ENCODE assay signal across 15 cellular contexts in genomic region chr5:139854029-139854605, GRCh38. TPM values are rescaled to one million over a fixed set of nuclear protein-coding genes. Genes with fewer than 3 reads are reported as not detected.
DNase-seq lines count a peak whose midpoint lies in the region; ATAC-seq and TF ChIP-seq lines count a peak whose summit lies in the region.
"Had no signal": no experiment of that assay in that cellular context is flagged by ENCODE, and none has a peak within 500 bp of the region (broad histone marks: within the 10 kb centered on the region; RNA-seq: fewer than 3 reads in every experiment).

No MANE protein-coding gene starts in this region.

- intact Hi-C loops in CD14-positive monocyte (cut with micrococcal nuclease) (no loop called here), IMR-90 (cut with micrococcal nuclease) (no loop called here)

- TF ChIP-seq POLR2A in IMR-90 (IDR thresholded peaks at IDR 0.05; ENCODE audit: low read depth, low read length), result no peak

- H2BK5ac ChIP-seq in IMR-90 (ENCODE audit: low read depth, low read length, poor library complexity, severe bottlenecking), result no peak overlapping the region

- H3K4me3 Mint-ChIP-seq in CD14-positive monocyte (no peak overlapping the region), neural progenitor cell (peak overlapping the region; percentile 33)
- no peak overlapping the region for H3K4me3 Mint-ChIP-seq in stimulated activated effector memory CD8-positive, alpha-beta T cell treated with anti-CD3 and anti-CD28 coated beads, Interleukin-12 subunit alpha, Interleukin-12 subunit beta, amount 100 ng/mL, for 72 hours

- H4K20me1 ChIP-seq in IMR-90 (ENCODE audit: insufficient read depth, low read length) (no peaks in the 10 kb centered on the region), neural progenitor cell (ENCODE audit: low read depth) (peaks cover 2% of the 10 kb centered on the region)

- H3K36me3 Mint-ChIP-seq in CD14-positive monocyte, result no peaks in the 10 kb centered on the region
- no peaks in the 10 kb centered on the region for H3K36me3 Mint-ChIP-seq in neural progenitor cell
- H3K36me3 Mint-ChIP-seq in stimulated activated effector memory CD8-positive, alpha-beta T cell treated with anti-CD3 and anti-CD28 coated beads, Interleukin-12 subunit alpha, Interleukin-12 subunit beta, amount 100 ng/mL, for 72 hours, result peaks cover 4% of the 10 kb centered on the region
- H3K36me3 Mint-ChIP-seq: CD8-positive, alpha-beta memory T cell had no signal

- H2BK15ac ChIP-seq in IMR-90 (ENCODE audit: low read depth, low read length), result no peak overlapping the region

- H3K79me2 ChIP-seq in neural progenitor cell (ENCODE audit: low read depth), result no peaks in the 10 kb centered on the region

- H4K8ac ChIP-seq in IMR-90 (ENCODE audit: low read depth in 2 of 2, low read length in 2 of 2), result no peak overlapping the region

- no peak overlapping the region for H3K18ac ChIP-seq in IMR-90 (ENCODE audit: low read depth, low read length)

- no TSS peak for BruUV-seq in IMR-90 (replicated peaks; lab: Mats Ljungman, UMichigan)

- H3K9me3 Mint-ChIP-seq in CD14-positive monocyte (no peaks in the 10 kb centered on the region), neural progenitor cell (no peaks in the 10 kb centered on the region)
- no peaks in the 10 kb centered on the region for H3K9me3 Mint-ChIP-seq in stimulated activated effector memory CD8-positive, alpha-beta T cell treated with anti-CD3 and anti-CD28 coated beads, Interleukin-12 subunit alpha, Interleukin-12 subunit beta, amount 100 ng/mL, for 72 hours
- H3K9me3 Mint-ChIP-seq: CD8-positive, alpha-beta memory T cell had no signal

- TF ChIP-seq RAD21 in IMR-90 (IDR thresholded peaks at IDR 0.05; ENCODE audit: low read length), result no peak

- no peak for ATAC-seq in IMR-90 (ENCODE audit: low read depth)
- no peak for ATAC-seq in stimulated activated effector memory CD8-positive, alpha-beta T cell treated with anti-CD3 and anti-CD28 coated beads, Interleukin-12 subunit alpha, Interleukin-12 subunit beta, amount 100 ng/mL, for 72 hours
- ATAC-seq in GM21737 (IDR thresholded peaks at IDR 0.05; ENCODE audit: unreplicated experiment), result no peak
- ATAC-seq: A549 had no signal

- H3K36me3 ChIP-seq in IMR-90 (ENCODE audit: control insufficient read depth, insufficient read depth, low read length), result no peaks in the 10 kb centered on the region
- H3K36me3 ChIP-seq in neural progenitor cell, result no peaks in the 10 kb centered on the region
- H3K36me3 ChIP-seq: HAP-1 had no signal

- no peak overlapping the region for H2BK120ac ChIP-seq in IMR-90 (ENCODE audit: low read depth, low read length)

- no peak overlapping the region for H4K91ac ChIP-seq in IMR-90 (ENCODE audit: insufficient read depth, low read depth, low read length)

- H4K5ac ChIP-seq in IMR-90 (ENCODE audit: low read depth, low read length), result no peak overlapping the region

- H3K27me3 ChIP-seq in IMR-90 (ENCODE audit: control insufficient read depth, insufficient read depth, low read length), result peaks cover 66% of the 10 kb centered on the region
- H3K27me3 ChIP-seq in neural progenitor cell, result peaks cover 37% of the 10 kb centered on the region
- H3K27me3 ChIP-seq: BE2C had no signal

- H3K23ac ChIP-seq in IMR-90 (ENCODE audit: low read depth, low read length), result no peak overlapping the region

- H3K4me1 ChIP-seq in IMR-90 (ENCODE audit: control insufficient read depth, insufficient read depth, low read length) (no peaks in the 10 kb centered on the region), neural progenitor cell (no peaks in the 10 kb centered on the region)
- H3K4me1 ChIP-seq: A549, Caco-2, HAP-1 had no signal

- no peaks in the 10 kb centered on the region for H3K79me1 ChIP-seq in IMR-90 (ENCODE audit: low read depth in 1 of 2, low read length in 2 of 2)

- H3K9me3 ChIP-seq in IMR-90 (ENCODE audit: control insufficient read depth, insufficient read depth, low read length) (no peaks in the 10 kb centered on the region), neural progenitor cell (ENCODE audit: low read depth) (no peaks in the 10 kb centered on the region)
- H3K9me3 ChIP-seq: A549, BE2C, Caco-2, HAP-1 had no signal

- DNase-seq in CD14-positive monocyte (ENCODE audit: low spot score) (peak; percentile 24), IMR-90 (no peak), neural progenitor cell (ENCODE audit: low spot score) (no peak), NCI-H510A treated with DMSO at 0.1 percent for 48 hours (lab: John Stamatoyannopoulos, UW) (no peak)
- no peak for DNase-seq in stimulated activated effector memory CD8-positive, alpha-beta T cell treated with anti-CD3 and anti-CD28 coated beads, Interleukin-12 subunit alpha, Interleukin-12 subunit beta, amount 100 ng/mL, for 72 hours (ENCODE audit: low spot score in 2 of 2)
- DNase-seq: BE2C; CD8-positive, alpha-beta memory T cell; DND-41; GDM1 had no signal

- no peak overlapping the region for H2AK5ac ChIP-seq in IMR-90 (ENCODE audit: low read depth, low read length)

- H2BK20ac ChIP-seq in IMR-90 (ENCODE audit: low read depth, low read length), result no peak overlapping the region

- no peak overlapping the region for H3K4me2 ChIP-seq in IMR-90 (ENCODE audit: low read depth, low read length)
- no peak overlapping the region for H3K4me2 ChIP-seq in neural progenitor cell
- H3K4me2 ChIP-seq: A549 had no signal

- H3K56ac ChIP-seq in IMR-90 (ENCODE audit: extremely low read depth, insufficient read depth, low read length), result no peak overlapping the region

- WGBS in IMR-90 (ENCODE audit: extremely low coverage in 2 of 2, insufficient read length in 1 of 2), 2 experiments, result 50% methylated on average over 1 of the region's 7 CpGs; no CpG with 5 or more reads in 1 of the 2 experiments

- POLR2A ChIA-PET in IMR-90 (lab: Charles Lee; ENCODE audit: unreplicated experiment), result no interaction called here

- peaks cover 9 to 18% (median 16%) of the 10 kb centered on the region in 3 donors for H3K27me3 Mint-ChIP-seq in CD14-positive monocyte (ENCODE audit: low read depth in 3 of 3)
- H3K27me3 Mint-ChIP-seq in neural progenitor cell (ENCODE audit: insufficient read depth, low read depth), result peaks cover 15% of the 10 kb centered on the region

- TF ChIP-seq CTCF in CD14-positive monocyte (IDR thresholded peaks at IDR 0.05), result no peak
- no peak for TF ChIP-seq CTCF in IMR-90 (conservative IDR thresholded peaks at IDR 0.05; ENCODE audit: low read depth, low read length)
- TF ChIP-seq CTCF in neural progenitor cell (IDR thresholded peaks at IDR 0.05), result no peak

- 0 out of 2 replicates have a peak, but pooled peaks cover 4% of the 10 kb centered on the region for H3K9me1 ChIP-seq in IMR-90 (ENCODE audit: insufficient read depth, low read length)

- CTCF ChIA-PET in IMR-90 (lab: Yijun Ruan, JAX), result interaction anchor here (0.5 kb wide), 1 partner anchor 212 kb away, joined by 3 read pairs; no protein-coding TSS in a partner anchor

- H3F3A ChIP-seq in neural progenitor cell (ENCODE audit: low read depth), result peaks cover 2% of the 10 kb centered on the region

- H3K27ac Mint-ChIP-seq in CD14-positive monocyte, result peak overlapping the region in 1 of 7 donors; percentile 50
- H3K27ac Mint-ChIP-seq in neural progenitor cell, result no peak overlapping the region
- H3K27ac Mint-ChIP-seq in stimulated activated effector memory CD8-positive, alpha-beta T cell treated with anti-CD3 and anti-CD28 coated beads, Interleukin-12 subunit alpha, Interleukin-12 subunit beta, amount 100 ng/mL, for 72 hours, result peak overlapping the region; percentile 60
- H3K27ac Mint-ChIP-seq: CD8-positive, alpha-beta memory T cell had no signal

- H3K9ac ChIP-seq in IMR-90 (ENCODE audit: low read depth, low read length) (no peak overlapping the region), neural progenitor cell (no peak overlapping the region)

- no peak overlapping the region for H3K14ac ChIP-seq in IMR-90 (replicated peaks; ENCODE audit: low read depth, low read length)

- H3K4ac ChIP-seq in IMR-90 (ENCODE audit: low read depth, low read length), result no peak overlapping the region

- in situ Hi-C loops in IMR-90 (cut with MboI; ENCODE audit: low sequenced_read_pairs), result no loop called here

- dilution Hi-C loops in IMR-90 (cut with HindIII; ENCODE audit: low sequenced_read_pairs, unreplicated experiment), result no loop called here

- peak overlapping the region; percentile 39 for H2AFZ ChIP-seq in IMR-90 (replicated peaks; ENCODE audit: low read length, poor library complexity)
- H2AFZ ChIP-seq in neural progenitor cell (replicated peaks), result no peak overlapping the region

- H2AK9ac ChIP-seq in IMR-90 (replicated peaks; ENCODE audit: low read depth, low read length, poor library complexity), result no peak overlapping the region

- H3K4me1 Mint-ChIP-seq in CD14-positive monocyte (no peaks in the 10 kb centered on the region), neural progenitor cell (no peaks in the 10 kb centered on the region)
- H3K4me1 Mint-ChIP-seq in stimulated activated effector memory CD8-positive, alpha-beta T cell treated with anti-CD3 and anti-CD28 coated beads, Interleukin-12 subunit alpha, Interleukin-12 subunit beta, amount 100 ng/mL, for 72 hours, result peaks cover 11% of the 10 kb centered on the region

- no peak overlapping the region for H3K4me3 ChIP-seq in IMR-90 (ENCODE audit: insufficient read depth, low read depth, low read length)
- H3K4me3 ChIP-seq in neural progenitor cell, result no peak overlapping the region
- H3K4me3 ChIP-seq: A549, HAP-1 had no signal

- H3K27ac ChIP-seq in IMR-90 (ENCODE audit: insufficient read depth, low read length) (no peak overlapping the region), neural progenitor cell (no peak overlapping the region)
- H3K27ac ChIP-seq: A549, C4-2B had no signal

TF ChIP-seq in IMR-90, 13 proteins besides CTCF, POLR2A, EP300 and RAD21 (continues in another document):
- TF ChIP-seq BHLHE40 (IDR thresholded peaks at IDR 0.05; ENCODE audit: low read depth, low read length) (no peak), SMC3 (IDR thresholded peaks at IDR 0.05; ENCODE audit: low read depth, low read length) (no peak), RCOR1 (IDR thresholded peaks at IDR 0.05; ENCODE audit: insufficient replicate concordance, low read length) (no peak), ELK1 (IDR thresholded peaks at IDR 0.05; ENCODE audit: borderline replicate concordance, low read depth, low read length) (no peak), NFE2L2 (IDR thresholded peaks at IDR 0.05; ENCODE audit: low read depth, low read length) (no peak)

RNA-seq across cellular contexts. Expression of gene PSD2, which starts 58.5 kb away (rescaled TPM):
- polyA plus RNA-seq in CD14-positive monocyte (not detected), IMR-90 (2012; rRNA removed) (0.03 and 0.05 TPM in 2 replicates)
- total RNA-seq in IMR-90 (2012; rRNA removed) (not detected in 2 replicates), neural progenitor cell (ENCODE audit: low replicate concordance) (0.09 and 0.53 TPM in 2 replicates)
- polyA plus RNA-seq in IMR-90 (2012; cell fraction: cytosol; rRNA removed), result 0.03 and 0.06 TPM in 2 replicates
- 0.11 and 0.16 TPM in 2 replicates for polyA plus RNA-seq in IMR-90 (2012; cell fraction: nucleus; rRNA removed; ENCODE audit: low replicate concordance)
- total RNA-seq: CD8-positive, alpha-beta memory T cell had no signal
- polyA plus RNA-seq: AG04450 had no signal
